20 cellular contexts compared by ENCODE assay signal in genomic region chr16:1551166-1551565, GRCh38. TPM values are rescaled to one million over a fixed set of nuclear protein-coding genes. Genes with fewer than 3 reads are reported as not detected.
DNase-seq lines count a peak whose midpoint lies in the region; ATAC-seq and TF ChIP-seq lines count a peak whose summit lies in the region.
"Had no signal": no experiment of that assay in that cellular context is flagged by ENCODE, and none has a peak within 500 bp of the region (broad histone marks: within the 10 kb centered on the region; RNA-seq: fewer than 3 reads in every experiment).

No MANE protein-coding gene starts in this region.

- TF ChIP-seq CTCF in heart left ventricle (IDR thresholded peaks at IDR 0.05) (no peak), ascending aorta (IDR thresholded peaks at IDR 0.05) (no peak), lower lobe of right lung (IDR thresholded peaks at IDR 0.05) (no peak)

- DNase-seq in heart left ventricle (no peak), left ventricle myocardium superior (no peak), ascending aorta (ENCODE audit: low spot score in 2 of 2) (no peak), lower lobe of right lung (no peak), HuH-7.5 (ENCODE audit: low spot score) (no peak)
- DNase-seq: DMS 273 treated with DMSO at 0.1 percent for 48 hours, GF-D8, KBM-7, NCI-H1417 treated with DMSO at 0.1 percent for 48 hours, NCI-H1930, NCI-H446 treated with DMSO at 0.1 percent for 48 hours, OCI-M1, RPMI8226 had no signal

- WGBS in heart left ventricle, 4 donors = 73 to 85% (median 75%) methylated on average over 11 to 12 of the region's 12 CpGs

- intact Hi-C loops in heart left ventricle (cut with DNase I) (loop anchor here in 1 of 10 donors (5.0 kb wide), 1 partner anchor 61 kb away; the partner anchor contains the start of genes CRAMP1 and IFT140), left ventricle myocardium superior (cut with micrococcal nuclease) (no loop called here), ascending aorta (cut with DNase I) (no loop called here), lower lobe of right lung (cut with DNase I) (no loop called here)

- H3K27ac ChIP-seq in heart left ventricle (peak overlapping the region in 11 of 12 donors; percentile 61 to 98 (median 95)), ascending aorta (peak overlapping the region; percentile 25 to 92), lower lobe of right lung (peak overlapping the region; percentile 18), subcutaneous abdominal adipose tissue (ENCODE audit: low read depth, low read length) (peak overlapping the region; percentile 54)
- H3K27ac ChIP-seq: C4-2B had no signal

- ATAC-seq in heart left ventricle (no peak), left ventricle myocardium superior (no peak), lower lobe of right lung (no peak), HG03565 (IDR thresholded peaks at IDR 0.05; ENCODE audit: unreplicated experiment) (no peak), GM21515 (IDR thresholded peaks at IDR 0.05; ENCODE audit: unreplicated experiment) (no peak)
- ATAC-seq: GM23338, HCT116 had no signal

- no peaks in the 10 kb centered on the region for H3K27me3 ChIP-seq in heart left ventricle
- no peaks in the 10 kb centered on the region for H3K27me3 ChIP-seq in ascending aorta
- no peaks in the 10 kb centered on the region for H3K27me3 ChIP-seq in lower lobe of right lung (ENCODE audit: low read depth)
- H3K27me3 ChIP-seq in subcutaneous abdominal adipose tissue (ENCODE audit: control insufficient read depth in 5 of 5, insufficient read depth in 4 of 5, low read length in 5 of 5) = no peaks in the 10 kb centered on the region

- H3K4me1 ChIP-seq in heart left ventricle (peaks cover 29 to 81% (median 70%) of the 10 kb centered on the region in 12 donors), ascending aorta (peaks cover 12 to 51% of the 10 kb centered on the region in 2 donors), lower lobe of right lung (peaks cover 63% of the 10 kb centered on the region), subcutaneous abdominal adipose tissue (ENCODE audit: control insufficient read depth in 5 of 5, insufficient read depth in 5 of 5, low read length in 5 of 5) (peaks cover 13 to 77% (median 39%) of the 10 kb centered on the region in 5 donors)

- no peak for TF ChIP-seq POLR2A in heart left ventricle (IDR thresholded peaks at IDR 0.05)

- no peak overlapping the region for H3K9ac ChIP-seq in subcutaneous abdominal adipose tissue (ENCODE audit: low read length in 5 of 5)

- no peak overlapping the region for H3K4me3 ChIP-seq in heart left ventricle
- H3K4me3 ChIP-seq in ascending aorta = no peak overlapping the region
- no peak overlapping the region for H3K4me3 ChIP-seq in lower lobe of right lung
- H3K4me3 ChIP-seq in subcutaneous abdominal adipose tissue (ENCODE audit: low read depth in 1 of 5, low read length in 5 of 5) = peak overlapping the region in 1 of 5 donors; percentile 14
- H3K4me3 ChIP-seq: GM23338 had no signal

- H3K9me3 ChIP-seq in heart left ventricle (no peaks in the 10 kb centered on the region), ascending aorta (no peaks in the 10 kb centered on the region), lower lobe of right lung (no peaks in the 10 kb centered on the region), subcutaneous abdominal adipose tissue (ENCODE audit: control insufficient read depth in 5 of 5, low read length in 5 of 5) (no peaks in the 10 kb centered on the region)

- H3K36me3 ChIP-seq in heart left ventricle (peaks cover 0 to 82% (median 40%) of the 10 kb centered on the region in 9 donors), ascending aorta (peaks cover 27 to 42% of the 10 kb centered on the region in 2 donors), lower lobe of right lung (peaks cover 99% of the 10 kb centered on the region), subcutaneous abdominal adipose tissue (ENCODE audit: control insufficient read depth in 5 of 5, insufficient read depth in 5 of 5, low read length in 5 of 5) (peaks cover 2 to 53% (median 43%) of the 10 kb centered on the region in 5 donors)

RNA-seq across cellular contexts. Expression of gene TMEM204, which starts 17.7 kb away (rescaled TPM):
- total RNA-seq in heart left ventricle (10 to 100 TPM; 14.0 to 64.2 (median 19.5) TPM), left ventricle myocardium superior (28.8 TPM), ascending aorta (145 TPM), lower lobe of right lung (63.1 TPM)
- 10 to 100 TPM; 29.0 to 37.4 TPM for polyA plus RNA-seq in heart left ventricle
- total RNA-seq: Daoy had no signal

RNA-seq across cellular contexts. Expression of gene TELO2, which starts 58.0 kb away (rescaled TPM):
- 10 to 100 TPM; 11.8 to 29.6 (median 16.7) TPM for total RNA-seq in heart left ventricle
- 10 to 100 TPM; 22.7 to 27.0 TPM for polyA plus RNA-seq in heart left ventricle
- total RNA-seq in left ventricle myocardium superior = 21.6 TPM
- total RNA-seq in ascending aorta = 110 TPM
- 27.5 TPM for total RNA-seq in lower lobe of right lung

Comparison
In these comparisons a context has a peak if more than half of its experiments do, and no peak if none do; other contexts are left out.
1. H3K27ac ChIP-seq: peak in every context shown above with its lines; median percentile 95 in heart left ventricle; 58 in ascending aorta; 54 in subcutaneous abdominal adipose tissue; 18 in lower lobe of right lung.